1 cellular context compared by ENCODE assay signal in the genomic region with DNA sequence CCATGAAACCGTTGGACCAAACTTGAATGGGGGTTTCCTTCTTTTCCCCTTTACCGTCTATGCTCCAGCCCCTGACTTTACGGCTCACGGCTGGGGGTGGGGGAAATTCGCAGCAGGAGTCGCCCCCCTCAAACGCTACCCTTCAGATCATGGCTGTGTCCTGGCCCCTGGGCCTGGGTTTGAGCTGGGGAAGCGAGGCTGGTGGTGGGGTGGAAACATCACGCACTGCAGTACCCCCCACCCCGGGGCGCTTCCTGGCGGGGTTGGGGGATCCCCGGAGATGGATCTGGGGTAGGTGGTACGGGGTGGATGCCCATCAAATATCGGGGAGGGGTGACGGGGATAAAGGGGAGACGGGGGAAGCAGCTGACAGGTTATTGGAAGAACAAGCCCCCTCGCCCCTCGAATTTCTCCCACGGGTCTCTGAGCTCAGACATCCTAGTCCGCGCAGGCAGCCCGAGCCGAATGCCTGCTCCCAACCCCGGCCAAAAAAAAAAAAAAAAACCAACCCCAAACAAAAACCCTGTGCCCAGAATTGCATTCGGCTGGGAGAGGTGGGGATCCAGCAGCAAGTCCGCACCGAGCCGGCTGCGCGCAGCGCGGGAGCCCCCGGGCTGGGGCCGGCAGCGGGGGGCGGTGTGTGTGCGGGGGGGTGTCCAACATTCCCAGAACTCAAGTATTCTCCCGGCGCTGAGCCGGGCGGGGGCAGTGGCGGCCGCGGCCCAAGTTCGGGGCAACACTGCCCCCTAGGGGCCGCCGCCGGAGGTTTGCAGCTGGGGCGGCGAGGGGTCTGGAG.
A peak's percentile ranks its signal among the peaks of the same experiment; 100 is the strongest.
TF ChIP-seq lines count a peak whose summit lies in the region.

No MANE protein-coding gene starts in this region.

TF ChIP-seq in K562, 482 proteins besides CTCF, POLR2A, EP300 and RAD21 (continued from another document and continues in another):
- TF ChIP-seq ZNF644 (tag; IDR thresholded peaks at IDR 0.05; ENCODE audit: low read depth) (no peak), RFX5 (IDR thresholded peaks at IDR 0.05; ENCODE audit: low read depth, low read length) (no peak), ZNF217 (CRISPR knock-in tag; IDR thresholded peaks at IDR 0.05) (no peak), AFF1 (IDR thresholded peaks at IDR 0.05; ENCODE audit: low read depth in 1 of 2, partially characterized antibody in 2 of 2) (peak in 1 of 2 experiments; percentile 46), CHD7 (IDR thresholded peaks at IDR 0.05; ENCODE audit: low read depth, low read length) (no peak), DPF2 (IDR thresholded peaks at IDR 0.05) (peak; percentile 82), ETV5 (CRISPR knock-in tag; IDR thresholded peaks at IDR 0.05; ENCODE audit: low read depth) (0 out of 2 replicates have a peak, but pooled peaks have one; percentile 37), CBFB (CRISPR knock-in tag; IDR thresholded peaks at IDR 0.05) (no peak), MNT (conservative IDR thresholded peaks at IDR 0.05) (peak; percentile 49 to 70; a peak in 3 of 4 replicates), NR2C2 (CRISPR knock-in tag; IDR thresholded peaks at IDR 0.05) (no peak), NR2C2 (tag; IDR thresholded peaks at IDR 0.05) (no peak), ETS1 (conservative IDR thresholded peaks at IDR 0.05; ENCODE audit: control insufficient read depth, low read depth, low read length) (no peak; the same call in 1 of the 2 replicates), TAF1 (IDR thresholded peaks at IDR 0.05; ENCODE audit: control insufficient read depth, extremely low read depth, insufficient read depth, low read length, severe bottlenecking) (no peak), MCM5 (IDR thresholded peaks at IDR 0.05; ENCODE audit: low read depth) (no peak), NFXL1 (CRISPR knock-in tag; IDR thresholded peaks at IDR 0.05) (no peak), NUFIP1 (IDR thresholded peaks at IDR 0.05; ENCODE audit: partially characterized antibody) (no peak), ZNF311 (CRISPR knock-in tag; IDR thresholded peaks at IDR 0.05) (no peak), SAFB (IDR thresholded peaks at IDR 0.05; ENCODE audit: borderline replicate concordance, low read depth, low read length) (no peak), FOXK2 (conservative IDR thresholded peaks at IDR 0.05 in 1 of 2, IDR thresholded peaks at IDR 0.05 in 1 of 2; ENCODE audit: low read depth in 2 of 2) (0 out of 4 replicates have a peak, but pooled peaks of 1 of the 2 experiments have one; percentile 7), ZNF785 (CRISPR knock-in tag; IDR thresholded peaks at IDR 0.05) (no peak), C11orf30 (IDR thresholded peaks at IDR 0.05; ENCODE audit: low read depth) (no peak), TCF3 (CRISPR knock-in tag; IDR thresholded peaks at IDR 0.05) (no peak; the same call in 1 of the 2 replicates), CLOCK (CRISPR knock-in tag; IDR thresholded peaks at IDR 0.05; ENCODE audit: borderline replicate concordance) (no peak), CREM (IDR thresholded peaks at IDR 0.05; ENCODE audit: low read depth) (no peak)
- TF ChIP-seq, protein P1, sequence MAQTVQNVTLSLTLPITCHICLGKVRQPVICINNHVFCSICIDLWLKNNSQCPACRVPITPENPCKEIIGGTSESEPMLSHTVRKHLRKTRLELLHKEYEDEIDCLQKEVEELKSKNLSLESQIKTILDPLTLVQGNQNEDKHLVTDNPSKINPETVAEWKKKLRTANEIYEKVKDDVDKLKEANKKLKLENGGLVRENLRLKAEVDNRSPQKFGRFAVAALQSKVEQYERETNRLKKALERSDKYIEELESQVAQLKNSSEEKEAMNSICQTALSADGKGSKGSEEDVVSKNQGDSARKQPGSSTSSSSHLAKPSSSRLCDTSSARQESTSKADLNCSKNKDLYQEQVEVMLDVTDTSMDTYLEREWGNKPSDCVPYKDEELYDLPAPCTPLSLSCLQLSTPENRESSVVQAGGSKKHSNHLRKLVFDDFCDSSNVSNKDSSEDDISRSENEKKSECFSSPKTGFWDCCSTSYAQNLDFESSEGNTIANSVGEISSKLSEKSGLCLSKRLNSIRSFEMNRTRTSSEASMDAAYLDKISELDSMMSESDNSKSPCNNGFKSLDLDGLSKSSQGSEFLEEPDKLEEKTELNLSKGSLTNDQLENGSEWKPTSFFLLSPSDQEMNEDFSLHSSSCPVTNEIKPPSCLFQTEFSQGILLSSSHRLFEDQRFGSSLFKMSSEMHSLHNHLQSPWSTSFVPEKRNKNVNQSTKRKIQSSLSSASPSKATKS (CRISPR knock-in tag; IDR thresholded peaks at IDR 0.05), result no peak
